In the genomic region with DNA sequence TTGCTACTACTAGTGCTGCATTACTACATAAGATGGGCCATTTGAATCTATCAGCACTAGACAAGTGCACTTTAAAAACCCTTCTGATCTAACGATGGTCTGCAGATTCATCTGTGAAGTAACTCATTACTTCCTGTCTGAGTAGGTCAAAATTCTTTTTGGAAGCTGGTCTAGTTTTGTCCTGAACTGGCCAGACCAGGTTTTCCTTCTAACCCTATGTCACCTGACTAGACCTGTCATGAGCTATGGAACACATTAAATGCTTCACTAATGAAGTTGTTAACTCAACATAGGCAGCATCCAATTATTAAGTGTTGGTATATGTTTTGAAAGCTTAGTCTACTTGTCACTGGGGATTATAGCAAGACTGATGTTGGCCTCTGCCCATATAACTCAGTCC, we compare ENCODE assay signal across 15 cellular contexts. TPM values are rescaled to one million over a fixed set of nuclear protein-coding genes. Genes with fewer than 3 reads are reported as not detected.
DNase-seq lines count a peak whose midpoint lies in the region; ATAC-seq and TF ChIP-seq lines count a peak whose summit lies in the region.
"Had no signal": no experiment of that assay in that cellular context is flagged by ENCODE, and none has a peak within 500 bp of the region (broad histone marks: within the 10 kb centered on the region; RNA-seq: fewer than 3 reads in every experiment).

No MANE protein-coding gene starts in this region.

- peak; percentile 9 for DNase-seq in CD1c-positive myeloid dendritic cell (ENCODE audit: extremely low spot score)
- no peak for DNase-seq in activated CD8-positive, alpha-beta T cell treated with anti-CD3 and anti-CD28 coated beads for 36 hours
- no peak for DNase-seq in mesothelial cell of epicardium (ENCODE audit: low spot score in 2 of 2, unreplicated experiment in 2 of 2)
- no peak for DNase-seq in stimulated activated CD4-positive, alpha-beta T cell treated with anti-CD3 and anti-CD28 coated beads, Interleukin-15, amount 100 ng/mL, for 24 hours
- DNase-seq: activated CD8-positive, alpha-beta memory T cell treated with anti-CD3 and anti-CD28 coated beads, Interleukin-2, amount 50 U/mL, for 48 hours; islet precursor cell; NCI-H524 treated with DMSO at 0.1 percent for 48 hours; stimulated activated naive CD4-positive, alpha-beta T cell treated with Interleukin-2 at 50 U/mL for 16 hours; uterus had no signal

- peak overlapping the region; percentile 31 for H3K27ac ChIP-seq in DOHH2 (ENCODE audit: low read depth, low read length)
- H3K27ac ChIP-seq: BLaER1, skin epidermis, uterus had no signal

- H3K27me3 ChIP-seq in DOHH2 (ENCODE audit: control insufficient read depth, low read length): no peaks in the 10 kb centered on the region
- H3K27me3 ChIP-seq: BLaER1, uterus had no signal

- CTCF ChIA-PET in activated CD8-positive, alpha-beta T cell treated with anti-CD3 and anti-CD28 coated beads for 36 hours (lab: Charles Lee): no interaction called here

- intact Hi-C loops in activated CD8-positive, alpha-beta T cell treated with anti-CD3 and anti-CD28 coated beads for 36 hours (cut with micrococcal nuclease): no loop called here

- H3K4me3 ChIP-seq in DOHH2 (ENCODE audit: low read length): no peak overlapping the region
- H3K4me3 ChIP-seq: BLaER1, skin epidermis, uterus had no signal

- peak overlapping the region; percentile 51 for H3K27ac Mint-ChIP-seq in activated CD8-positive, alpha-beta T cell treated with anti-CD3 and anti-CD28 coated beads for 36 hours
- H3K27ac Mint-ChIP-seq in mesothelial cell of epicardium: peak overlapping the region; percentile 3

- H3K4me2 ChIP-seq in DOHH2 (ENCODE audit: low read length): no peak overlapping the region
- H3K4me2 ChIP-seq: BLaER1 had no signal

- H3F3A ChIP-seq in DOHH2 (ENCODE audit: control insufficient read depth, insufficient read depth): peaks cover 53% of the 10 kb centered on the region

- no peaks in the 10 kb centered on the region for H3K27me3 Mint-ChIP-seq in activated CD8-positive, alpha-beta T cell treated with anti-CD3 and anti-CD28 coated beads for 36 hours
- no peaks in the 10 kb centered on the region for H3K27me3 Mint-ChIP-seq in mesothelial cell of epicardium (ENCODE audit: low read depth)

- peaks cover 47% of the 10 kb centered on the region for H3K4me1 ChIP-seq in DOHH2 (ENCODE audit: control insufficient read depth, low read length)
- H3K4me1 ChIP-seq: uterus had no signal

- TF ChIP-seq CTCF in DOHH2 (IDR thresholded peaks at IDR 0.05; ENCODE audit: low read depth, low read length, poor library complexity, severe bottlenecking): no peak
- TF ChIP-seq CTCF in activated CD8-positive, alpha-beta T cell treated with anti-CD3 and anti-CD28 coated beads for 36 hours (IDR thresholded peaks at IDR 0.05): no peak
- TF ChIP-seq CTCF in mesothelial cell of epicardium (IDR thresholded peaks at IDR 0.05; ENCODE audit: unreplicated experiment): no peak

- H3K79me2 ChIP-seq in DOHH2 (ENCODE audit: control insufficient read depth, low read length): no peaks in the 10 kb centered on the region

- no peaks in the 10 kb centered on the region for H3K9me2 ChIP-seq in DOHH2 (replicated peaks; ENCODE audit: control insufficient read depth, low read length)

- peaks cover 18% of the 10 kb centered on the region for H3K36me3 Mint-ChIP-seq in activated CD8-positive, alpha-beta T cell treated with anti-CD3 and anti-CD28 coated beads for 36 hours (ENCODE audit: low read depth)
- peaks cover 33% of the 10 kb centered on the region for H3K36me3 Mint-ChIP-seq in mesothelial cell of epicardium

- H4K20me1 ChIP-seq in DOHH2 (ENCODE audit: control insufficient read depth, insufficient read depth, low read depth, low read length): no peaks in the 10 kb centered on the region
- H4K20me1 ChIP-seq: BLaER1 had no signal

- no peaks in the 10 kb centered on the region for H3K9me3 Mint-ChIP-seq in activated CD8-positive, alpha-beta T cell treated with anti-CD3 and anti-CD28 coated beads for 36 hours
- no peaks in the 10 kb centered on the region for H3K9me3 Mint-ChIP-seq in mesothelial cell of epicardium

- peaks cover 47% of the 10 kb centered on the region for H3K36me3 ChIP-seq in DOHH2 (ENCODE audit: control insufficient read depth, low read length)
- H3K36me3 ChIP-seq: uterus had no signal

- no peaks in the 10 kb centered on the region for H3K9me3 ChIP-seq in DOHH2 (ENCODE audit: control insufficient read depth, insufficient read depth, low read length)
- H3K9me3 ChIP-seq: BLaER1, uterus had no signal

- peaks cover 16% of the 10 kb centered on the region for H3K4me1 Mint-ChIP-seq in activated CD8-positive, alpha-beta T cell treated with anti-CD3 and anti-CD28 coated beads for 36 hours (ENCODE audit: low read depth)
- H3K4me1 Mint-ChIP-seq in mesothelial cell of epicardium: no peaks in the 10 kb centered on the region

- H3K4me3 Mint-ChIP-seq in activated CD8-positive, alpha-beta T cell treated with anti-CD3 and anti-CD28 coated beads for 36 hours: no peak overlapping the region
- no peak overlapping the region for H3K4me3 Mint-ChIP-seq in mesothelial cell of epicardium

- ATAC-seq in activated CD8-positive, alpha-beta T cell treated with anti-CD3 and anti-CD28 coated beads for 36 hours: peak; percentile 30
- ATAC-seq in HG02970 (IDR thresholded peaks at IDR 0.05; ENCODE audit: low FRiP score, unreplicated experiment) (no peak), GM21786 (IDR thresholded peaks at IDR 0.05; ENCODE audit: unreplicated experiment) (no peak)
- ATAC-seq: Panc1 had no signal

- POLR2A ChIA-PET in activated CD8-positive, alpha-beta T cell treated with anti-CD3 and anti-CD28 coated beads for 36 hours (lab: Charles Lee): no interaction called here

RNA-seq across cellular contexts. Expression of gene RBM5, which starts 10.1 kb away (rescaled TPM):
- 100 to 1,000 TPM; 103 to 106 TPM for total RNA-seq in activated CD8-positive, alpha-beta T cell treated with anti-CD3 and anti-CD28 coated beads for 36 hours
- 301 to 332 TPM (median 322 TPM) in 3 replicates for total RNA-seq in mesothelial cell of epicardium
